9 cellular contexts compared by ENCODE assay signal in genomic region chr13:40440990-40441820, GRCh38.
DNase-seq lines count a peak whose midpoint lies in the region; ATAC-seq, FAIRE-seq and TF ChIP-seq lines count a peak whose summit lies in the region.
"Had no signal": no experiment of that assay in that cellular context is flagged by ENCODE, and none has a peak within 500 bp of the region (broad histone marks: within the 10 kb centered on the region; RNA-seq: fewer than 3 reads in every experiment).

No MANE protein-coding gene starts in this region.

- H3K27me3 ChIP-seq in PC-3 (ENCODE audit: low read length): no peaks in the 10 kb centered on the region

- no peaks in the 10 kb centered on the region for H4K20me1 ChIP-seq in PC-3 (ENCODE audit: low read length)

- no peak for TF ChIP-seq CTCF in mucosa of descending colon (IDR thresholded peaks at IDR 0.05)
- no peak for TF ChIP-seq CTCF in PC-3 (conservative IDR thresholded peaks at IDR 0.05; ENCODE audit: low read depth, low read length)

- H3K4me3 ChIP-seq in mucosa of descending colon: no peak overlapping the region
- no peak overlapping the region for H3K4me3 ChIP-seq in PC-3 (ENCODE audit: low read length)

- intact Hi-C loops in mucosa of descending colon (cut with DNase I, micrococcal nuclease): no loop called here
- intact Hi-C loops in PC-3 (cut with micrococcal nuclease): no loop called here

- peak; percentile 31 for DNase-seq in DMS153 (lab: John Stamatoyannopoulos, UW)
- DNase-seq in DMS153 treated with DMSO at 0.1 percent for 48 hours (lab: John Stamatoyannopoulos, UW; ENCODE audit: unreplicated experiment): no peak
- DNase-seq in fibroblast of peridontal ligament (ENCODE audit: extremely low read depth): peak; percentile 40
- DNase-seq in mucosa of descending colon: peak; percentile 67 to 73 (median 70)
- DNase-seq in urothelium cell line (ENCODE audit: low spot score): peak; percentile 7
- no peak for DNase-seq in PC-3

- H3F3A ChIP-seq in PC-3 (ENCODE audit: low read length, unreplicated experiment): no peaks in the 10 kb centered on the region

- no peak overlapping the region for H2AFZ ChIP-seq in PC-3 (ENCODE audit: low read length)

- POLR2A ChIA-PET in PC-3 (lab: Charles Lee; ENCODE audit: unreplicated experiment): no interaction called here

- no peaks in the 10 kb centered on the region for H3K79me2 ChIP-seq in PC-3 (ENCODE audit: low read length)

- H3K27ac ChIP-seq in PC-3 (ENCODE audit: low read length): no peak overlapping the region
- H3K27ac ChIP-seq: 22Rv1 had no signal

- BruUV-seq in PC-3 (replicated peaks; lab: Mats Ljungman, UMichigan): no TSS peak

- no peaks in the 10 kb centered on the region for H3K36me3 ChIP-seq in mucosa of descending colon (ENCODE audit: low read depth)
- H3K36me3 ChIP-seq in PC-3 (ENCODE audit: low read depth, low read length): no peaks in the 10 kb centered on the region

- CTCF ChIA-PET in PC-3 (lab: Charles Lee): no interaction called here

- H3K4me1 ChIP-seq in mucosa of descending colon (ENCODE audit: low read depth) (peaks cover 4% of the 10 kb centered on the region), PC-3 (ENCODE audit: insufficient read depth, low read length) (peaks cover 7% of the 10 kb centered on the region; the same call in 1 of the 2 replicates)

- H3K9ac ChIP-seq in PC-3 (ENCODE audit: low read length): no peak overlapping the region

- H3K9me2 ChIP-seq in PC-3 (replicated peaks; ENCODE audit: low read length): no peaks in the 10 kb centered on the region

- ATAC-seq in mucosa of descending colon (peak; percentile 75), GM19035 (IDR thresholded peaks at IDR 0.05; ENCODE audit: unreplicated experiment) (no peak), PC-3 (no peak), GM19452 (IDR thresholded peaks at IDR 0.05; ENCODE audit: unreplicated experiment) (no peak)

- H3K9me3 ChIP-seq in mucosa of descending colon (no peaks in the 10 kb centered on the region), PC-3 (ENCODE audit: low read length) (no peaks in the 10 kb centered on the region)

- H3K4me2 ChIP-seq in PC-3 (ENCODE audit: low read length): no peak overlapping the region

- no peak for FAIRE-seq in urothelium cell line (lab: Jason Lieb, UNC)

Comparison
In these comparisons a context has a peak if more than half of its experiments do, and no peak if none do; other contexts are left out.
1. DNase-seq: peak in DMS153 (single experiment), fibroblast of peridontal ligament (single experiment), mucosa of descending colon (3 of 3) and urothelium cell line (single experiment); none in DMS153 treated with DMSO at 0.1 percent for 48 hours (single experiment) and PC-3 (single experiment).